ENCODE assay signal across 8 cellular contexts in the genomic region with DNA sequence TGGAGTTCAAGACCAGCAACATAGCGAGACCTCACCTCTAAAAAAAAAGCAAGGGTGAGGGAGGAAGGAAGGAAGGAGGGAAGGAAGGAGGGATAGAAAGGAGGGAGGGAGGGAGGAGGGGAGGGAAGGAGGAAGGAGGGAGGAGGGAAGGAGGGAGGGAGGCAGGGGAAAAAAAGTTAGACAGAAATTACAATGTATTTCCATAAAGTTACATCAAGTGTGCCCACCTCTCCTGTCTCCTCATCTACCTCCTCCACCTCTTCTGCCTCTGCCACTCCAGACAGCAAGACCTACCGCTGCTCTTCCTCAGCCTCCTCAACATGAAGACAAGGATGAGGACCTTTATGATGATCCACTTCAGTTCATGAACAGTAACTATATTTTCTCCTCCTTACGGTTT.
"Had no signal": no experiment of that assay in that cellular context is flagged by ENCODE, and none has a peak within 500 bp of the region (broad histone marks: within the 10 kb centered on the region; RNA-seq: fewer than 3 reads in every experiment).

No MANE protein-coding gene starts in this region.

- DNase-seq: GM23248, GOT3, H7, IMR-90, KBM-7 had no signal

- H3K27ac ChIP-seq: GM23248, HL-60 had no signal

- H3K9ac ChIP-seq: GM23248 had no signal

- H3K9me3 ChIP-seq: HAP-1 had no signal

- H3K36me3 ChIP-seq: HAP-1 had no signal

- H2AFZ ChIP-seq: GM23248 had no signal

- ATAC-seq: HCT116 had no signal

- H3K4me3 ChIP-seq: GM23248, HAP-1 had no signal
